1 cellular context compared by ENCODE assay signal in genomic region chr11:128619540-128620305, GRCh38.
TF ChIP-seq lines count a peak whose summit lies in the region.

No MANE protein-coding gene starts in this region.

TF ChIP-seq in H1, 55 proteins besides CTCF, POLR2A, EP300 and RAD21:
- TF ChIP-seq POU5F1 (IDR thresholded peaks at IDR 0.05; ENCODE audit: low read depth, low read length) (no peak), BRCA1 (IDR thresholded peaks at IDR 0.05; ENCODE audit: low read depth, low read length) (no peak), CEBPB (IDR thresholded peaks at IDR 0.05; ENCODE audit: low read depth, low read length) (no peak), EZH2 (IDR thresholded peaks at IDR 0.05; ENCODE audit: low read depth, low read length, severe bottlenecking) (no peak), CTBP2 (IDR thresholded peaks at IDR 0.05; ENCODE audit: borderline replicate concordance, insufficient read depth, insufficient read length, low read length) (no peak), KDM1A (IDR thresholded peaks at IDR 0.05; ENCODE audit: borderline replicate concordance, low read length) (no peak)
- TF ChIP-seq, protein P1, sequence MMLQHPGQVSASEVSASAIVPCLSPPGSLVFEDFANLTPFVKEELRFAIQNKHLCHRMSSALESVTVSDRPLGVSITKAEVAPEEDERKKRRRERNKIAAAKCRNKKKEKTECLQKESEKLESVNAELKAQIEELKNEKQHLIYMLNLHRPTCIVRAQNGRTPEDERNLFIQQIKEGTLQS (IDR thresholded peaks at IDR 0.05; ENCODE audit: insufficient read depth, low read depth, low read length), result no peak
- TF ChIP-seq, protein P2, sequence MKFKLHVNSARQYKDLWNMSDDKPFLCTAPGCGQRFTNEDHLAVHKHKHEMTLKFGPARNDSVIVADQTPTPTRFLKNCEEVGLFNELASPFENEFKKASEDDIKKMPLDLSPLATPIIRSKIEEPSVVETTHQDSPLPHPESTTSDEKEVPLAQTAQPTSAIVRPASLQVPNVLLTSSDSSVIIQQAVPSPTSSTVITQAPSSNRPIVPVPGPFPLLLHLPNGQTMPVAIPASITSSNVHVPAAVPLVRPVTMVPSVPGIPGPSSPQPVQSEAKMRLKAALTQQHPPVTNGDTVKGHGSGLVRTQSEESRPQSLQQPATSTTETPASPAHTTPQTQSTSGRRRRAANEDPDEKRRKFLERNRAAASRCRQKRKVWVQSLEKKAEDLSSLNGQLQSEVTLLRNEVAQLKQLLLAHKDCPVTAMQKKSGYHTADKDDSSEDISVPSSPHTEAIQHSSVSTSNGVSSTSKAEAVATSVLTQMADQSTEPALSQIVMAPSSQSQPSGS (IDR thresholded peaks at IDR 0.05; ENCODE audit: low read length), result no peak
